12 cellular contexts compared by ENCODE assay signal in the genomic region with DNA sequence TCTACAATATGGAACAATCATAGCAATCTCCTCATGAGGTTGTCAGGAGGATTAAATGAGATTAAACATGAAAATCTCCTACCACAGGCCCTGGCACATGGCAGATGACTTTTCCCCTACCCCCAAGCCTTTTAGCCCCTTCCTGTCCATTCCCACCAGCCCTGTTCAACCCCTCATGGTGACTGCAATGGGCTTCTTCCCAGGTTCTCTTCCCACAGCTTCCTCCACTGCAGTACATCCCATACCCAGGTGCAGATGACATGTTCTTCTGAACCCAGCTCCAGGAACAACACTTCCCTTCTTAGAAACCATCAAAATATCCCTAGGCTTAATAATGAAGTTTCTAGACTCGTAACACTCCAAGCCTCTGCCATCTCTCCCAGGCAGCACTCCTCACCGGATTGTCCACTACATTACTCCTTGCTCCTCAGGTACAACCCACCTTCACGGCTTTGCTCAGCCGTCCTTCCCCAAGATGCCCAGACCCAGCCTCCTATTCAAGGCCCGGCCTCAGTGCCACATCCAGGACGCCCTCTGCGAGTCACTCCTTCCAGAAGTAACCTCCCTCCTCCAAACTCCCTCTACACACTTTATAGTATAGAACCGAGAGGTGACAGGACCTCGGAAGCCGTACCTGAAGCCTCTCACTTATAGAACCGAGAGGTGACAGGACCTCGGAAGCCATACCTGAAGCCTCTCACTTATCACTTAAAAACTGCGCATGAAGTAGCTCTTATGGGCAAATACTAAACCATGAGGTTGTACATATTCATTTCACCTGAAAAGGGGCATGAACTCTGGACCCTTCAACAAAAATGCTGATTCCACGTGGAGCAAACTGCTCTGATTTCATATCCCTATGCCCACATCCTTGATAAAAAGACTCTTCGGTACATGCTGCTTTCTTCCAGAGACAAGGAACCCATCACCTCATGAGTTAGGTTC. TPM values are rescaled to one million over a fixed set of nuclear protein-coding genes. Genes with fewer than 3 reads are reported as not detected.
A peak's percentile ranks its signal among the peaks of the same experiment; 100 is the strongest.
DNase-seq lines count a peak whose midpoint lies in the region; ATAC-seq and TF ChIP-seq lines count a peak whose summit lies in the region.
"Had no signal": no experiment of that assay in that cellular context is flagged by ENCODE, and none has a peak within 500 bp of the region (broad histone marks: within the 10 kb centered on the region; RNA-seq: fewer than 3 reads in every experiment).

No MANE protein-coding gene starts in this region.

- no peak for TF ChIP-seq EP300 in upper lobe of left lung (IDR thresholded peaks at IDR 0.05)

- DNase-seq in left ventricle myocardium inferior (no peak), Right ventricle myocardium inferior (ENCODE audit: missing footprints) (no peak), lower lobe of right lung (no peak), upper lobe of left lung (no peak), CD1c-positive myeloid dendritic cell (ENCODE audit: extremely low spot score) (no peak), midbrain (lab: John Stamatoyannopoulos, UW) (no peak)
- DNase-seq in activated T-cell treated with anti-CD3 and anti-CD28 coated beads, Interleukin-2, amount 50 U/mL, for 48 hours, result peak; percentile 45 to 46
- DNase-seq: HFFc6, hypothalamus, NCI-H524 treated with DMSO at 0.1 percent for 48 hours had no signal

- TF ChIP-seq CTCF in left ventricle myocardium inferior (IDR thresholded peaks at IDR 0.05; ENCODE audit: borderline replicate concordance) (no peak), lower lobe of right lung (IDR thresholded peaks at IDR 0.05) (no peak), upper lobe of left lung (IDR thresholded peaks at IDR 0.05) (no peak)

- H3K4me3 ChIP-seq in left ventricle myocardium inferior (no peak overlapping the region), lower lobe of right lung (peak overlapping the region; percentile 14), upper lobe of left lung (peak overlapping the region in 2 of 4 donors; percentile 52 to 55)

- intact Hi-C loops in left ventricle myocardium inferior (cut with micrococcal nuclease) (no loop called here), Right ventricle myocardium inferior (cut with DNase I) (no loop called here), lower lobe of right lung (cut with DNase I) (no loop called here)

- H3K9me3 ChIP-seq in left ventricle myocardium inferior (replicated peaks), result no peaks in the 10 kb centered on the region
- H3K9me3 ChIP-seq in lower lobe of right lung, result no peaks in the 10 kb centered on the region
- H3K9me3 ChIP-seq in upper lobe of left lung, result no peaks in the 10 kb centered on the region

- peaks cover 36% of the 10 kb centered on the region for H3K4me1 ChIP-seq in left ventricle myocardium inferior
- peaks cover 12% of the 10 kb centered on the region for H3K4me1 ChIP-seq in lower lobe of right lung
- peaks cover 13 to 27% (median 23%) of the 10 kb centered on the region in 4 donors for H3K4me1 ChIP-seq in upper lobe of left lung

- WGBS in upper lobe of left lung, 2 donors, result 90 to 92% methylated on average over 13 to 15 of the region's 15 CpGs

- peak overlapping the region; percentile 87 for H3K27ac ChIP-seq in left ventricle myocardium inferior (replicated peaks)
- H3K27ac ChIP-seq in lower lobe of right lung, result peak overlapping the region; percentile 24
- peak overlapping the region; percentile 21 to 85 (median 52) for H3K27ac ChIP-seq in upper lobe of left lung
- H3K27ac ChIP-seq: C4-2B had no signal

- H3K27me3 ChIP-seq in left ventricle myocardium inferior (ENCODE audit: low read depth) (no peaks in the 10 kb centered on the region), lower lobe of right lung (ENCODE audit: low read depth) (no peaks in the 10 kb centered on the region), upper lobe of left lung (no peaks in the 10 kb centered on the region)

- H3K36me3 ChIP-seq in left ventricle myocardium inferior, result no peaks in the 10 kb centered on the region
- no peaks in the 10 kb centered on the region for H3K36me3 ChIP-seq in lower lobe of right lung
- no peaks in the 10 kb centered on the region for H3K36me3 ChIP-seq in upper lobe of left lung

- ATAC-seq in Right ventricle myocardium inferior (no peak), lower lobe of right lung (no peak), upper lobe of left lung (ENCODE audit: low FRiP score in 2 of 2) (no peak), GM21529 (IDR thresholded peaks at IDR 0.05; ENCODE audit: unreplicated experiment) (no peak)

- TF ChIP-seq POLR2A in upper lobe of left lung (IDR thresholded peaks at IDR 0.05), result no peak

RNA-seq across cellular contexts. Expression of a gene that starts 1.5 kb away (rescaled TPM):
- 7.6 TPM for total RNA-seq in left ventricle myocardium inferior
- total RNA-seq in Right ventricle myocardium inferior, result 4.5 TPM
- 7.9 TPM for total RNA-seq in lower lobe of right lung
- 10 to 100 TPM in 2 of 6 donors, 1 to 10 TPM in 4; 5.5 to 19.9 (median 7.2) TPM for total RNA-seq in upper lobe of left lung

Comparison
In these comparisons a context has a peak if more than half of its experiments do, and no peak if none do; other contexts are left out.
1. DNase-seq: peak in activated T-cell treated with anti-CD3 and anti-CD28 coated beads, Interleukin-2, amount 50 U/mL, for 48 hours (2 of 2); none in left ventricle myocardium inferior (single experiment), Right ventricle myocardium inferior (single experiment), lower lobe of right lung (single experiment), upper lobe of left lung (0 of 2), CD1c-positive myeloid dendritic cell (single experiment) and midbrain (single experiment).
2. H3K27ac ChIP-seq: peak in every context shown above with its lines; median percentile 87 in left ventricle myocardium inferior; 52 in upper lobe of left lung; 24 in lower lobe of right lung.